ENCODE assay signal across 1 cellular context in the genomic region with DNA sequence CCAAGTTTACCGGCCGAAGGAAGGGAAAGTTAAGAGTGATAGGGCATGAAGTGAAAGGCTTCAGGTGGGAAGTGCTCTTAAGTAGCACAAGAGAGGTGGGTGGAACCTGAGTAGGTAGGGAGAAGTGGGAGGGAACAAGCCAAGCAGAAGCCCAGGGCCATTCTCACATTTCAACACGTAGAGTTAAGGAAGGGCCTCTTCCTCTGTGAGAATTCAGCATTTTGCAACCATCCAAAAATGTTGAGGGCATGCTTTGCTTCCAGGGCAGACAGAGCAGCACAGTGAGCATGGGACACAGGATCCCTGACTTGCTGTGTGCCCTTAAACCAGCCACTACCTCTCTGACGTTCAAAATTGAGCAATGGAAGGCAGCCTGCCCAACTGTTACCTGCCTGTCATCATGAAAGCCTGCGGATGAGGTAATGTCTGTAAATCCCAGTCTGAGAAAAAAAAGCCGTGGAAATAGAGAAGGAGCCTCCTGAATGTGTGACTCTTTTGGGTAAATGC.
A peak's percentile ranks its signal among the peaks of the same experiment; 100 is the strongest.
TF ChIP-seq lines count a peak whose summit lies in the region.

No MANE protein-coding gene starts in this region.

TF ChIP-seq in H1, 55 proteins besides CTCF, POLR2A, EP300 and RAD21:
- 0 out of 2 replicates have a peak, but pooled peaks have one; percentile 12 for TF ChIP-seq SP1 (IDR thresholded peaks at IDR 0.05; ENCODE audit: low read depth, low read length)
- no peak; the same call in 1 of the 2 replicates for TF ChIP-seq POLR2AphosphoS5 (IDR thresholded peaks at IDR 0.05; ENCODE audit: low read depth, low read length)
- no peak for TF ChIP-seq SIRT6 (IDR thresholded peaks at IDR 0.05; ENCODE audit: low read length)
- peak; percentile 14; the same call in 1 of the 2 replicates for TF ChIP-seq CEBPB (IDR thresholded peaks at IDR 0.05; ENCODE audit: low read depth, low read length)
- no peak for TF ChIP-seq ASH2L (IDR thresholded peaks at IDR 0.05; ENCODE audit: low read length)
- TF ChIP-seq CBX5 (IDR thresholded peaks at IDR 0.05; ENCODE audit: low read depth, low read length) = no peak
- no peak for TF ChIP-seq JUN (IDR thresholded peaks at IDR 0.05; ENCODE audit: low read depth, low read length)
- peak; percentile 54; the same call in 1 of the 2 replicates for TF ChIP-seq TBP (IDR thresholded peaks at IDR 0.05; ENCODE audit: low read depth, low read length)
- TF ChIP-seq CHD2 (IDR thresholded peaks at IDR 0.05; ENCODE audit: low read length) = no peak
- TF ChIP-seq TAF1 (IDR thresholded peaks at IDR 0.05; ENCODE audit: low read depth, low read length) = peak; percentile 35; the same call in 1 of the 2 replicates
- no peak for TF ChIP-seq ZNF274 (IDR thresholded peaks at IDR 0.05; ENCODE audit: borderline replicate concordance, extremely low read depth, low read length)
